Comparison of ENCODE assay signal across 8 cellular contexts in the genomic region with DNA sequence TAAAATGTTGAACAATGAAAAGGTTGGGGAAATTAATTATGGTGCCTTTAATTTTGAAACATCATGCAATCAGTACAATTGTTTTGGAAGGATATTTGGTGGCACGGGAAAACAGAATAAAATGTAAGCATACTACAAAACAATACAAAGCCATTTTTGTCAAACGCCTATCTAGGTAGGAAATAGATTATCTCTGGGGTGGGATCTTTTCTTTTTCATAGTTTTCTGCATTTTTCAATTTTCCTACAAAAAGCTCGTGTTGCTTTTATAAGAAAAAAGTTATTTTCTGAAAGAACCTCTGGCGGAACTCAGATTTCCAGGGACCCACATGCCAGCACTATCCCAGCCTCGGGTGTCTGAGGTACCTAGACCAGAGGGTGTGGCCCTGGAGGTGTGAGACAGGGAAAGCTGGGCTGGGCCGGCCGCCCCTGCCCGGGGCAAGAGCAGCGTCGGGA. TPM values are rescaled to one million over a fixed set of nuclear protein-coding genes. Genes with fewer than 3 reads are reported as not detected.
DNase-seq lines count a peak whose midpoint lies in the region; ATAC-seq and TF ChIP-seq lines count a peak whose summit lies in the region.

No MANE protein-coding gene starts in this region.

- H3K4me1 ChIP-seq in iPS-18a (ENCODE audit: control insufficient read depth, low read depth, low read length) = peaks cover 10% of the 10 kb centered on the region

- intact Hi-C loops in activated T-helper 1 cell treated with anti-CD3 and anti-CD28 coated beads, Interleukin-12 subunit alpha, Interleukin-12 subunit beta, Interleukin-2, Interleukin-4 antibody, amounts not matched to agents 30 ng/mL and 10 ng/mL and 1 ng/mL, durations not matched to agents 14 hours and 24 hours and 36 hours (cut with micrococcal nuclease) = loop anchor here (5.0 kb wide), 2 partner anchors 206 to 641 kb away; a partner anchor contains a TSS

- H3K4me1 Mint-ChIP-seq in activated T-helper 1 cell treated with anti-CD3 and anti-CD28 coated beads, Interleukin-12 subunit alpha, Interleukin-12 subunit beta, Interleukin-2, Interleukin-4 antibody, amounts not matched to agents 30 ng/mL and 10 ng/mL and 1 ng/mL, durations not matched to agents 14 hours and 24 hours and 36 hours (ENCODE audit: low read depth) = peaks cover 37% of the 10 kb centered on the region
- H3K4me1 Mint-ChIP-seq in stimulated activated effector memory CD8-positive, alpha-beta T cell treated with anti-CD3 and anti-CD28 coated beads, Interleukin-12 subunit alpha, Interleukin-12 subunit beta, amount 100 ng/mL, for 72 hours = peaks cover 26% of the 10 kb centered on the region

- H3K9ac ChIP-seq in iPS-18a (ENCODE audit: low read length) = peak overlapping the region; percentile 48

- no peak for ATAC-seq in stimulated activated effector memory CD8-positive, alpha-beta T cell treated with anti-CD3 and anti-CD28 coated beads, Interleukin-12 subunit alpha, Interleukin-12 subunit beta, amount 100 ng/mL, for 72 hours
- ATAC-seq in GM19395 (IDR thresholded peaks at IDR 0.05; ENCODE audit: unreplicated experiment) (no peak), HG03139 (IDR thresholded peaks at IDR 0.05; ENCODE audit: unreplicated experiment) (no peak)

- H3K27ac Mint-ChIP-seq in activated T-helper 1 cell treated with anti-CD3 and anti-CD28 coated beads, Interleukin-12 subunit alpha, Interleukin-12 subunit beta, Interleukin-2, Interleukin-4 antibody, amounts not matched to agents 30 ng/mL and 10 ng/mL and 1 ng/mL, durations not matched to agents 14 hours and 24 hours and 36 hours = peak overlapping the region; percentile 71
- H3K27ac Mint-ChIP-seq in stimulated activated effector memory CD8-positive, alpha-beta T cell treated with anti-CD3 and anti-CD28 coated beads, Interleukin-12 subunit alpha, Interleukin-12 subunit beta, amount 100 ng/mL, for 72 hours = peak overlapping the region; percentile 89

- peaks cover 9% of the 10 kb centered on the region for H3K27me3 Mint-ChIP-seq in activated T-helper 1 cell treated with anti-CD3 and anti-CD28 coated beads, Interleukin-12 subunit alpha, Interleukin-12 subunit beta, Interleukin-2, Interleukin-4 antibody, amounts not matched to agents 30 ng/mL and 10 ng/mL and 1 ng/mL, durations not matched to agents 14 hours and 24 hours and 36 hours (ENCODE audit: insufficient read depth)

- no peaks in the 10 kb centered on the region for H3K9me3 ChIP-seq in iPS-18a (ENCODE audit: control insufficient read depth, low read depth, low read length)

- H3K36me3 Mint-ChIP-seq in activated T-helper 1 cell treated with anti-CD3 and anti-CD28 coated beads, Interleukin-12 subunit alpha, Interleukin-12 subunit beta, Interleukin-2, Interleukin-4 antibody, amounts not matched to agents 30 ng/mL and 10 ng/mL and 1 ng/mL, durations not matched to agents 14 hours and 24 hours and 36 hours (ENCODE audit: low read depth) = peaks cover 3% of the 10 kb centered on the region
- peaks cover 13% of the 10 kb centered on the region for H3K36me3 Mint-ChIP-seq in stimulated activated effector memory CD8-positive, alpha-beta T cell treated with anti-CD3 and anti-CD28 coated beads, Interleukin-12 subunit alpha, Interleukin-12 subunit beta, amount 100 ng/mL, for 72 hours

- no peak for TF ChIP-seq CTCF in HL-60 (IDR thresholded peaks at IDR 0.05; ENCODE audit: insufficient read depth, low read length)

- no peaks in the 10 kb centered on the region for H3K9me3 Mint-ChIP-seq in activated T-helper 1 cell treated with anti-CD3 and anti-CD28 coated beads, Interleukin-12 subunit alpha, Interleukin-12 subunit beta, Interleukin-2, Interleukin-4 antibody, amounts not matched to agents 30 ng/mL and 10 ng/mL and 1 ng/mL, durations not matched to agents 14 hours and 24 hours and 36 hours
- no peaks in the 10 kb centered on the region for H3K9me3 Mint-ChIP-seq in stimulated activated effector memory CD8-positive, alpha-beta T cell treated with anti-CD3 and anti-CD28 coated beads, Interleukin-12 subunit alpha, Interleukin-12 subunit beta, amount 100 ng/mL, for 72 hours

- H3K27me3 ChIP-seq in HL-60 (ENCODE audit: insufficient read depth, poor library complexity, severe bottlenecking) (no peaks in the 10 kb centered on the region), iPS-18a (ENCODE audit: control insufficient read depth, insufficient read depth, low read length) (no peaks in the 10 kb centered on the region)

- H3K4me3 Mint-ChIP-seq in activated T-helper 1 cell treated with anti-CD3 and anti-CD28 coated beads, Interleukin-12 subunit alpha, Interleukin-12 subunit beta, Interleukin-2, Interleukin-4 antibody, amounts not matched to agents 30 ng/mL and 10 ng/mL and 1 ng/mL, durations not matched to agents 14 hours and 24 hours and 36 hours = peak overlapping the region; percentile 85
- H3K4me3 Mint-ChIP-seq in stimulated activated effector memory CD8-positive, alpha-beta T cell treated with anti-CD3 and anti-CD28 coated beads, Interleukin-12 subunit alpha, Interleukin-12 subunit beta, amount 100 ng/mL, for 72 hours = peak overlapping the region; percentile 95

- H3K4me3 ChIP-seq in HL-60 (replicated peaks; ENCODE audit: insufficient read depth, low read length) (peak overlapping the region; percentile 84), iPS-18a (ENCODE audit: low read length) (peak overlapping the region; percentile 80)

- H3K27ac ChIP-seq in HL-60 (replicated peaks) (peak overlapping the region; percentile 62), iPS-18a (ENCODE audit: low read length) (no peak overlapping the region)

- no peaks in the 10 kb centered on the region for H3K36me3 ChIP-seq in iPS-18a (ENCODE audit: control insufficient read depth, low read depth, low read length)

- DNase-seq in HL-60 (ENCODE audit: low read depth in 1 of 2, low spot score in 1 of 2) (no peak), putamen (ENCODE audit: low spot score) (no peak), NCI-H524 (lab: John Stamatoyannopoulos, UW) (no peak)
- no peak for DNase-seq in activated T-helper 1 cell treated with anti-CD3 and anti-CD28 coated beads, Interleukin-12 subunit alpha, Interleukin-12 subunit beta, Interleukin-2, Interleukin-4 antibody, amounts not matched to agents 30 ng/mL and 10 ng/mL and 1 ng/mL, durations not matched to agents 14 hours and 24 hours and 36 hours (ENCODE audit: low spot score)
- DNase-seq in stimulated activated effector memory CD8-positive, alpha-beta T cell treated with anti-CD3 and anti-CD28 coated beads, Interleukin-12 subunit alpha, Interleukin-12 subunit beta, amount 100 ng/mL, for 72 hours (ENCODE audit: low spot score in 2 of 2) = no peak

RNA-seq across cellular contexts. Expression of a gene that starts 1.0 kb away (rescaled TPM):
- 27.9 and 29.6 TPM in 2 replicates for total RNA-seq in activated T-helper 1 cell treated with anti-CD3 and anti-CD28 coated beads, Interleukin-12 subunit alpha, Interleukin-12 subunit beta, Interleukin-2, Interleukin-4 antibody, amounts not matched to agents 30 ng/mL and 10 ng/mL and 1 ng/mL, durations not matched to agents 14 hours and 24 hours and 36 hours

RNA-seq across cellular contexts. Expression of a gene that starts 20.6 kb away (rescaled TPM):
- total RNA-seq in activated T-helper 1 cell treated with anti-CD3 and anti-CD28 coated beads, Interleukin-12 subunit alpha, Interleukin-12 subunit beta, Interleukin-2, Interleukin-4 antibody, amounts not matched to agents 30 ng/mL and 10 ng/mL and 1 ng/mL, durations not matched to agents 14 hours and 24 hours and 36 hours = 30.8 and 32.0 TPM in 2 replicates
